In genomic region chr7:148800677-148801076, GRCh38 we compare ENCODE assay signal across 16 cellular contexts.
"Had no signal": no experiment of that assay in that cellular context is flagged by ENCODE, and none has a peak within 500 bp of the region (broad histone marks: within the 10 kb centered on the region; RNA-seq: fewer than 3 reads in every experiment).

No MANE protein-coding gene starts in this region.

- H3K9me3 ChIP-seq: left lung, pancreas, right lobe of liver, testis had no signal

- H3K4me1 Mint-ChIP-seq: activated CD4-positive, alpha-beta memory T cell treated with anti-CD3 and anti-CD28 coated beads, Interleukin-2, amount 10 ng/mL, durations not matched to agents 7 days and 5 days; activated CD4-positive, alpha-beta T cell treated with anti-CD3 and anti-CD28 coated beads for 36 hours; activated naive CD4-positive, alpha-beta T cell treated with anti-CD3 and anti-CD28 coated beads, Interleukin-2, amount 50 U/mL, for 24 hours; naive B cell; stimulated activated memory B cell treated with anti-CD40 and anti-IgM and Interleukin-4, amounts not matched to agents 10 μg/mL and 1 μg/mL and 100 μg/mL, for 72 hours had no signal

- DNase-seq: activated CD4-positive, alpha-beta memory T cell treated with anti-CD3 and anti-CD28 coated beads, Interleukin-2, amount 10 ng/mL, durations not matched to agents 7 days and 5 days; activated CD4-positive, alpha-beta T cell treated with anti-CD3 and anti-CD28 coated beads for 36 hours; activated T-cell treated with anti-CD3 and anti-CD28 coated beads, Interleukin-2, amount 50 U/mL, for 1 hour; foreskin melanocyte; glutamatergic neuron; hippocampal formation; left lung; naive B cell; pancreas; right lobe of liver; stimulated activated CD4-positive, alpha-beta T cell treated with anti-CD3 and anti-CD28 coated beads, Interleukin-4, amount 100 ng/mL, for 24 hours; testis had no signal

- H3K27me3 Mint-ChIP-seq: activated CD4-positive, alpha-beta memory T cell treated with anti-CD3 and anti-CD28 coated beads, Interleukin-2, amount 10 ng/mL, durations not matched to agents 7 days and 5 days; activated CD4-positive, alpha-beta T cell treated with anti-CD3 and anti-CD28 coated beads for 36 hours; activated naive CD4-positive, alpha-beta T cell treated with anti-CD3 and anti-CD28 coated beads, Interleukin-2, amount 50 U/mL, for 24 hours; naive B cell; stimulated activated memory B cell treated with anti-CD40 and anti-IgM and Interleukin-4, amounts not matched to agents 10 μg/mL and 1 μg/mL and 100 μg/mL, for 72 hours; type B pancreatic cell had no signal

- H3K4me3 ChIP-seq: left lung, pancreas, right lobe of liver, testis had no signal

- ATAC-seq: activated CD4-positive, alpha-beta T cell treated with anti-CD3 and anti-CD28 coated beads for 36 hours; left lung; pancreas; stimulated activated memory B cell treated with anti-CD40 and anti-IgM and Interleukin-4, amounts not matched to agents 10 μg/mL and 1 μg/mL and 100 μg/mL, for 72 hours had no signal

- H3K4me3 Mint-ChIP-seq: activated CD4-positive, alpha-beta memory T cell treated with anti-CD3 and anti-CD28 coated beads, Interleukin-2, amount 10 ng/mL, durations not matched to agents 7 days and 5 days; activated CD4-positive, alpha-beta T cell treated with anti-CD3 and anti-CD28 coated beads for 36 hours; activated naive CD4-positive, alpha-beta T cell treated with anti-CD3 and anti-CD28 coated beads, Interleukin-2, amount 50 U/mL, for 24 hours; naive B cell; stimulated activated memory B cell treated with anti-CD40 and anti-IgM and Interleukin-4, amounts not matched to agents 10 μg/mL and 1 μg/mL and 100 μg/mL, for 72 hours; type B pancreatic cell had no signal

- H3K9me3 Mint-ChIP-seq: activated CD4-positive, alpha-beta memory T cell treated with anti-CD3 and anti-CD28 coated beads, Interleukin-2, amount 10 ng/mL, durations not matched to agents 7 days and 5 days; activated naive CD4-positive, alpha-beta T cell treated with anti-CD3 and anti-CD28 coated beads, Interleukin-2, amount 50 U/mL, for 24 hours; naive B cell; stimulated activated memory B cell treated with anti-CD40 and anti-IgM and Interleukin-4, amounts not matched to agents 10 μg/mL and 1 μg/mL and 100 μg/mL, for 72 hours; type B pancreatic cell had no signal

- H3K4me1 ChIP-seq: left lung, pancreas, right lobe of liver, testis had no signal

- H3K27ac ChIP-seq: epithelial cell of prostate, left lung, pancreas, right lobe of liver, testis had no signal

- H3K27me3 ChIP-seq: left lung, pancreas, right lobe of liver, testis had no signal

- H3K27ac Mint-ChIP-seq: activated CD4-positive, alpha-beta memory T cell treated with anti-CD3 and anti-CD28 coated beads, Interleukin-2, amount 10 ng/mL, durations not matched to agents 7 days and 5 days; activated naive CD4-positive, alpha-beta T cell treated with anti-CD3 and anti-CD28 coated beads, Interleukin-2, amount 50 U/mL, for 24 hours; stimulated activated memory B cell treated with anti-CD40 and anti-IgM and Interleukin-4, amounts not matched to agents 10 μg/mL and 1 μg/mL and 100 μg/mL, for 72 hours; type B pancreatic cell had no signal
